ENCODE assay signal across 29 cellular contexts in the genomic region with DNA sequence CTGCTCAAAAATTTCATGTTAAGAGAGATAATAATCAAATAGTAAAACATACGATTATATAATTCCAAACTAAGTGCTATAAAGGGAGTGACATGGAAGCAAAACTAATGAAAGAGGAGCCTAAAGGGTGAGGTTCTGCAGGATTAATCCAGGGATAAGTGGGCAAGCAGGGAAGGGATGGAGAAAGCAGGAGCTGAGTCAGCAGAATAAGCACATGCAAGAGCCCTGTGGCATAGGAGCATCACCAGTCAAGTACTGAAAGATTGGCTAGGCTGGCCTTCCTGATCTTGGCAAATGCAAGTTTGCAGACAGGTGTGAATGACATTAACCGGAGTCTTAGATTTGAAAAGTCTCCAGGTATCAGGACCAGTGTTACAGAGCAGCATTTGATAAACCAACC.
"Had no signal": no experiment of that assay in that cellular context is flagged by ENCODE, and none has a peak within 500 bp of the region (broad histone marks: within the 10 kb centered on the region; RNA-seq: fewer than 3 reads in every experiment).

No MANE protein-coding gene starts in this region.

- H3K9me3 Mint-ChIP-seq: immature natural killer cell; naive B cell; stimulated activated effector memory CD8-positive, alpha-beta T cell treated with anti-CD3 and anti-CD28 coated beads, Interleukin-12 subunit alpha, Interleukin-12 subunit beta, amount 100 ng/mL, for 72 hours had no signal

- H3K27ac ChIP-seq: left lung, neural progenitor cell, ovary, right atrium auricular region, skin epidermis, suprapubic skin, thoracic aorta, tibial artery, upper lobe of right lung had no signal

- H3K9me3 ChIP-seq: left lung, ovary, right atrium auricular region, suprapubic skin, thoracic aorta, tibial artery, upper lobe of right lung had no signal

- H3K4me3 Mint-ChIP-seq: immature natural killer cell; mesothelial cell of epicardium; naive B cell; natural killer cell; nephron progenitor cell; neural progenitor cell; stimulated activated effector memory CD8-positive, alpha-beta T cell treated with anti-CD3 and anti-CD28 coated beads, Interleukin-12 subunit alpha, Interleukin-12 subunit beta, amount 100 ng/mL, for 72 hours; stimulated activated naive CD8-positive, alpha-beta T cell treated with anti-CD3 and anti-CD28 coated beads, Interleukin-15, Interleukin-2, amounts not matched to agents 100 ng/mL and 50 ng/mL, for 24 hours had no signal

- FAIRE-seq: kidney, urothelium cell line had no signal

- H3K27me3 ChIP-seq: left lung, neural progenitor cell, ovary, right atrium auricular region, suprapubic skin, tibial artery, upper lobe of right lung had no signal

- H3K4me1 ChIP-seq: right atrium auricular region, suprapubic skin, tibial artery had no signal

- H3K36me3 ChIP-seq: left lung, ovary, right atrium auricular region, suprapubic skin, thoracic aorta, tibial artery, upper lobe of right lung had no signal

- H3K4me2 ChIP-seq: neural progenitor cell had no signal

- H3K27ac Mint-ChIP-seq: mesothelial cell of epicardium; nephron progenitor cell; neural progenitor cell; progenitor cell of endocrine pancreas; stimulated activated naive CD8-positive, alpha-beta T cell treated with anti-CD3 and anti-CD28 coated beads, Interleukin-15, Interleukin-2, amounts not matched to agents 100 ng/mL and 50 ng/mL, for 24 hours had no signal

- H3K9ac ChIP-seq: neural progenitor cell had no signal

- H3K4me3 ChIP-seq: left lung, lung, neural progenitor cell, ovary, right atrium auricular region, skin epidermis, suprapubic skin, thoracic aorta, tibial artery, upper lobe of right lung had no signal

- H2AFZ ChIP-seq: neural progenitor cell had no signal

- DNase-seq: hypothalamus; immature natural killer cell; kidney; left colon; left lung; mesendoderm; naive B cell; natural killer cell; nephron progenitor cell; ovary; stimulated activated CD4-positive, alpha-beta T cell treated with anti-CD3 and anti-CD28 coated beads, Interleukin-12 subunit alpha, Interleukin-12 subunit beta, amount 100 ng/mL, for 4 hours; stimulated activated CD4-positive, alpha-beta T cell treated with anti-CD3 and anti-CD28 coated beads, Interleukin-15, amount 100 ng/mL, for 24 hours; stimulated activated CD4-positive, alpha-beta T cell treated with anti-CD3 and anti-CD28 coated beads, Interleukin-4, amount 100 ng/mL, for 24 hours; stimulated activated naive CD4-positive, alpha-beta T cell; tibial artery; trophoblast cell; upper lobe of right lung had no signal

- H3K27me3 Mint-ChIP-seq: naive B cell; progenitor cell of endocrine pancreas; stimulated activated naive CD8-positive, alpha-beta T cell treated with anti-CD3 and anti-CD28 coated beads, Interleukin-15, Interleukin-2, amounts not matched to agents 100 ng/mL and 50 ng/mL, for 24 hours had no signal

- H3K36me3 Mint-ChIP-seq: mesothelial cell of epicardium; natural killer cell; stimulated activated effector memory CD8-positive, alpha-beta T cell treated with anti-CD3 and anti-CD28 coated beads, Interleukin-12 subunit alpha, Interleukin-12 subunit beta, amount 100 ng/mL, for 72 hours had no signal

- ATAC-seq: left colon; left lung; sciatic nerve; stimulated activated effector memory CD8-positive, alpha-beta T cell treated with anti-CD3 and anti-CD28 coated beads, Interleukin-12 subunit alpha, Interleukin-12 subunit beta, amount 100 ng/mL, for 72 hours; upper lobe of right lung had no signal
